In the genomic region with DNA sequence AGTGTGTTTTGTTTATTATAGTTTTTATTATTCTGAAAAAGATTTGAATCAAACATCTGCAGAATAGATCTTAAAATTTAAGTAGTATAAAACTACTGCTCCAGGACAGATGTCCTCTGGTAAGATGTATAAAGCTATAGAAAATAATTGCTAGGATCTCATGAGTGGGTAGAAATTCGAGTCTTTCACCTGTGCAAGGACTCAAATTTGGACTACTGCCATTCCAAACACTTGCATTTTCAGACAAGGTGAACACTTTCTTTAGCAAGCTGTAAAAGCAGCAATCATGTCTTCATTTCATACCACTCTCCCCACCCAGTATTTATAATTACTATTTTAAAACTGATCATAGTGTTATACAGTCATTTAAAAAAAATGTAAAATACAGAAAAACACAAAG, we compare ENCODE assay signal across 23 cellular contexts.
"Had no signal": no experiment of that assay in that cellular context is flagged by ENCODE, and none has a peak within 500 bp of the region (broad histone marks: within the 10 kb centered on the region; RNA-seq: fewer than 3 reads in every experiment).

No MANE protein-coding gene starts in this region.

- H3K4me3 ChIP-seq: coronary artery had no signal

- H3K4me1 Mint-ChIP-seq: activated T-helper 17 cell treated with anti-CD3 and anti-CD28 coated beads, Interleukin-2, amount 50 U/mL, for 72 hours had no signal

- H3K27ac ChIP-seq: coronary artery had no signal

- ATAC-seq: activated T-helper 17 cell treated with anti-CD3 and anti-CD28 coated beads, Interleukin-2, amount 50 U/mL, for 72 hours; PC-3 had no signal

- H3K27me3 Mint-ChIP-seq: activated CD4-positive, alpha-beta memory T cell treated with anti-CD3 and anti-CD28 coated beads for 36 hours; activated CD4-positive, alpha-beta T cell treated with anti-CD3 and anti-CD28 coated beads, Interleukin-2, amount 10 ng/mL, durations not matched to agents 7 days and 5 days; activated naive CD8-positive, alpha-beta T cell; activated T-helper 17 cell treated with anti-CD3 and anti-CD28 coated beads, Interleukin-2, amount 50 U/mL, for 72 hours had no signal

- H3K9me3 Mint-ChIP-seq: activated CD4-positive, alpha-beta memory T cell treated with anti-CD3 and anti-CD28 coated beads for 36 hours; activated CD4-positive, alpha-beta T cell treated with anti-CD3 and anti-CD28 coated beads, Interleukin-2, amount 10 ng/mL, durations not matched to agents 7 days and 5 days; activated naive CD4-positive, alpha-beta T cell treated with anti-CD3 and anti-CD28 coated beads for 36 hours; activated T-helper 17 cell treated with anti-CD3 and anti-CD28 coated beads, Interleukin-2, amount 50 U/mL, for 72 hours had no signal

- DNase-seq: activated CD4-positive, alpha-beta memory T cell treated with anti-CD3 and anti-CD28 coated beads for 36 hours; activated CD4-positive, alpha-beta T cell treated with anti-CD3 and anti-CD28 coated beads, Interleukin-2, amount 10 ng/mL, durations not matched to agents 7 days and 5 days; activated CD4-positive, CD25-positive, alpha-beta regulatory T cell; activated CD8-positive, alpha-beta memory T cell treated with anti-CD3 and anti-CD28 coated beads for 24 hours; activated gamma-delta T cell; activated naive CD4-positive, alpha-beta T cell treated with anti-CD3 and anti-CD28 coated beads for 36 hours; activated T-cell treated with anti-CD3 and anti-CD28 coated beads, Interleukin-2, amount 50 U/mL, for 48 hours; amygdala; KG1; NCI-H1092; NCI-H1436; NCI-H187; NCI-H345; NCI-H510A; NCI-H526 treated with DMSO at 0.1 percent for 48 hours; NCI-H82; PC-3; SHP77 treated with DMSO at 0.1 percent for 48 hours; T-helper 2 cell; T1000 had no signal

- H3K27ac Mint-ChIP-seq: activated CD4-positive, alpha-beta memory T cell treated with anti-CD3 and anti-CD28 coated beads for 36 hours; activated CD4-positive, alpha-beta T cell treated with anti-CD3 and anti-CD28 coated beads, Interleukin-2, amount 10 ng/mL, durations not matched to agents 7 days and 5 days; activated naive CD4-positive, alpha-beta T cell treated with anti-CD3 and anti-CD28 coated beads for 36 hours; activated naive CD8-positive, alpha-beta T cell; activated T-helper 17 cell treated with anti-CD3 and anti-CD28 coated beads, Interleukin-2, amount 50 U/mL, for 72 hours had no signal

- H3K4me3 Mint-ChIP-seq: activated CD4-positive, alpha-beta memory T cell treated with anti-CD3 and anti-CD28 coated beads for 36 hours; activated CD4-positive, alpha-beta T cell treated with anti-CD3 and anti-CD28 coated beads, Interleukin-2, amount 10 ng/mL, durations not matched to agents 7 days and 5 days; activated naive CD4-positive, alpha-beta T cell treated with anti-CD3 and anti-CD28 coated beads for 36 hours; activated naive CD8-positive, alpha-beta T cell; activated T-helper 17 cell treated with anti-CD3 and anti-CD28 coated beads, Interleukin-2, amount 50 U/mL, for 72 hours had no signal
